23 cellular contexts compared by ENCODE assay signal in genomic region chr11:78127408-78127807, GRCh38.
"Had no signal": no experiment of that assay in that cellular context is flagged by ENCODE, and none has a peak within 500 bp of the region (broad histone marks: within the 10 kb centered on the region; RNA-seq: fewer than 3 reads in every experiment).

No MANE protein-coding gene starts in this region.

- H3K4me2 ChIP-seq: SK-N-SH had no signal

- H3K4me1 ChIP-seq: SJCRH30 had no signal

- ATAC-seq: activated T-helper 17 cell treated with anti-CD3 and anti-CD28 coated beads, Interleukin-2, amount 50 U/mL, for 72 hours; T-helper 17 cell had no signal

- H3K9ac ChIP-seq: SK-N-SH had no signal

- H3K9me3 ChIP-seq: MG63, SJCRH30, SK-N-SH had no signal

- H3K27me3 ChIP-seq: MG63, SJCRH30 had no signal

- DNase-seq: activated B cell treated with CpG ODN at 0.5 μM for 24 hours; activated CD4-positive, alpha-beta memory T cell treated with anti-CD3 and anti-CD28 coated beads for 36 hours; activated CD4-positive, alpha-beta T cell treated with anti-CD3 and anti-CD28 coated beads, Interleukin-2, amount 10 ng/mL, durations not matched to agents 7 days and 5 days; activated CD8-positive, alpha-beta memory T cell treated with anti-CD3 and anti-CD28 coated beads for 24 hours; activated gamma-delta T cell; activated naive CD4-positive, alpha-beta T cell treated with anti-CD3 and anti-CD28 coated beads, Interleukin-2, amount 10 ng/mL, durations not matched to agents 7 days and 5 days; activated naive CD8-positive, alpha-beta T cell treated with anti-CD3 and anti-CD28 coated beads for 36 hours; activated T-cell treated with anti-CD3 and anti-CD28 coated beads for 4 hours; activated T-cell treated with anti-CD3 and anti-CD28 coated beads, Interleukin-2, amount 50 U/mL, for 48 hours; anterior cingulate cortex; cerebellar nuclear complex; MG63; NCI-H1105; NCI-H1436; NCI-H187; NCI-H2081 treated with DMSO at 0.1 percent for 48 hours; NCI-H446; NCI-H524; SJCRH30; SK-N-SH; T-helper 17 cell; T-helper 9 cell had no signal

- H3K27ac ChIP-seq: SJCRH30 had no signal

- H3K4me3 ChIP-seq: MG63, SJCRH30 had no signal
